7 cellular contexts compared by ENCODE assay signal in genomic region chr3:184240384-184241140, GRCh38. TPM values are rescaled to one million over a fixed set of nuclear protein-coding genes. Genes with fewer than 3 reads are reported as not detected.
DNase-seq lines count a peak whose midpoint lies in the region; ATAC-seq and TF ChIP-seq lines count a peak whose summit lies in the region.
"Had no signal": no experiment of that assay in that cellular context is flagged by ENCODE, and none has a peak within 500 bp of the region (broad histone marks: within the 10 kb centered on the region; RNA-seq: fewer than 3 reads in every experiment).

No MANE protein-coding gene starts in this region.

- H3K9me3 ChIP-seq in DND-41 (ENCODE audit: insufficient read depth, low read length, severe bottlenecking) = no peaks in the 10 kb centered on the region
- no peaks in the 10 kb centered on the region for H3K9me3 ChIP-seq in CD4-positive, alpha-beta T cell (ENCODE audit: control insufficient read depth, low read length)
- H3K9me3 ChIP-seq: heart left ventricle had no signal

- no peaks in the 10 kb centered on the region for H3K27me3 ChIP-seq in DND-41 (ENCODE audit: insufficient read depth, low read length, poor library complexity)
- H3K27me3 ChIP-seq in CD4-positive, alpha-beta T cell (ENCODE audit: control insufficient read depth, insufficient read depth, low read length) = no peaks in the 10 kb centered on the region

- DNase-seq in DND-41 (peak; percentile 48), NCI-H2171 (lab: John Stamatoyannopoulos, UW) (no peak)
- DNase-seq in CD4-positive, alpha-beta T cell = no peak
- DNase-seq: activated T-cell treated with anti-CD3 and anti-CD28 coated beads, Interleukin-2, amount 50 U/mL, for 48 hours; heart left ventricle; NCI-H446 treated with DMSO at 0.1 percent for 48 hours had no signal

- H2AFZ ChIP-seq in DND-41 (ENCODE audit: low read depth, low read length) = no peak overlapping the region

- no peak overlapping the region for H3K4me3 Mint-ChIP-seq in CD4-positive, alpha-beta T cell

- H3K27ac Mint-ChIP-seq in CD4-positive, alpha-beta T cell = no peak overlapping the region

- H4K20me1 ChIP-seq in DND-41 (ENCODE audit: insufficient read depth, low read length) = peaks cover 38% of the 10 kb centered on the region

- no peaks in the 10 kb centered on the region for H3K9me3 Mint-ChIP-seq in CD4-positive, alpha-beta T cell

- CTCF ChIA-PET in CD4-positive, alpha-beta T cell (lab: Charles Lee) = interaction anchor here (1.4 to 1.8 kb wide), 2 partner anchors 9 to 13 kb away, joined by 4 read pairs; partner anchors contain the start of gene EEF1AKMT4

- H3K27me3 Mint-ChIP-seq in CD4-positive, alpha-beta T cell = no peaks in the 10 kb centered on the region

- H3K36me3 Mint-ChIP-seq in CD4-positive, alpha-beta T cell (ENCODE audit: low read depth) = peaks cover 35% of the 10 kb centered on the region

- POLR2A ChIA-PET in CD4-positive, alpha-beta T cell (lab: Charles Lee) = interaction anchor here (0.8 kb wide), 1 partner anchor 11 kb away, joined by 3 read pairs; the partner anchor contains the start of gene VWA5B2

- peak; percentile 25 for TF ChIP-seq CTCF in DND-41 (IDR thresholded peaks at IDR 0.05; ENCODE audit: borderline replicate concordance, extremely low read depth, low read length, poor library complexity, severe bottlenecking)
- no peak for TF ChIP-seq CTCF in VCaP (conservative IDR thresholded peaks at IDR 0.05)
- no peak for TF ChIP-seq CTCF in CD4-positive, alpha-beta T cell (IDR thresholded peaks at IDR 0.05)

- H3K4me1 ChIP-seq in DND-41 (ENCODE audit: insufficient read depth, low read length) = no peaks in the 10 kb centered on the region; the same call in 1 of the 2 replicates

- H3K4me2 ChIP-seq in DND-41 (ENCODE audit: insufficient read depth, low read length) = no peak overlapping the region

- intact Hi-C loops in CD4-positive, alpha-beta T cell (cut with DNase I, micrococcal nuclease) = no loop called here

- peaks cover under 1% of the 10 kb centered on the region; the same call in 1 of the 2 replicates for H3K79me2 ChIP-seq in DND-41 (ENCODE audit: insufficient read depth, low read length)

- no peaks in the 10 kb centered on the region for H3K4me1 Mint-ChIP-seq in CD4-positive, alpha-beta T cell (ENCODE audit: low read depth)

- H3K9ac ChIP-seq in DND-41 (ENCODE audit: low read depth, low read length) = no peak overlapping the region

- ATAC-seq in DND-41 (ENCODE audit: insufficient read depth, low read depth) = peak; percentile 75
- no peak for ATAC-seq in CD4-positive, alpha-beta T cell (ENCODE audit: poor library complexity)

- H3K27ac ChIP-seq in DND-41 (ENCODE audit: low read length) (no peak overlapping the region), VCaP (peak overlapping the region; percentile 64)
- no peak overlapping the region for H3K27ac ChIP-seq in CD4-positive, alpha-beta T cell (ENCODE audit: low read depth, low read length)
- H3K27ac ChIP-seq: heart left ventricle had no signal

- peaks cover 39% of the 10 kb centered on the region for H3K36me3 ChIP-seq in DND-41 (ENCODE audit: insufficient read depth, low read length)

- H3K4me3 ChIP-seq in DND-41 (ENCODE audit: low read depth in 1 of 2, low read length in 2 of 2) = no peak overlapping the region
- H3K4me3 ChIP-seq: heart left ventricle had no signal

RNA-seq across cellular contexts. Expression of gene ALG3, which starts 8.2 kb away (rescaled TPM):
- 10 to 100 TPM; 12.0 to 13.5 TPM for total RNA-seq in CD4-positive, alpha-beta T cell

RNA-seq across cellular contexts. Expression of gene EEF1AKMT4, which starts 8.9 kb away (rescaled TPM):
- not detected for total RNA-seq in CD4-positive, alpha-beta T cell

RNA-seq across cellular contexts. Expression of gene VWA5B2, which starts 11.2 kb away (rescaled TPM):
- total RNA-seq in CD4-positive, alpha-beta T cell = not detected
- total RNA-seq: heart left ventricle had no signal

RNA-seq across cellular contexts. Expression of gene CAMK2N2, which starts 20.8 kb away (rescaled TPM):
- not detected for total RNA-seq in CD4-positive, alpha-beta T cell

RNA-seq across cellular contexts. Expression of gene ECE2, which starts 35.3 kb away (rescaled TPM):
- not detected for total RNA-seq in CD4-positive, alpha-beta T cell
